1 cellular context compared by ENCODE assay signal in the genomic region with DNA sequence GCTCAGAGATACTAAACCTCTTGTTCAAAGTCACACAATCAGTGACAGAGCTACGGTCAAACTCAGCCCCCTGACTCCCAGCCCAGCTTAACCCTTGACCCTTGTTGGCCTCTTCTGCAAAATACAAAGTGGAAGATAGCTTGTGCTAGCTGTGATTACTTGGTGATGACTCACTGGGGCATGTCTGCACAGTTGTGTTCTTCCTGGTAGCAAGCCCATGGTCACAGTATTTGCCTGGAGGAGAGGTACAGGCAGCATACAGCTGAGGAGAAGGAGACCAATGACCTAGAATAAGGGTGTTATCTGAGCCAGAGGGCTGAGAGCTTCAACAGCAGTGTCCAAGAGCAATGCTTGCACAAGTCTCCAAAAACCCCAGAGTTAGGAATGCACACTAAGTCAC.
TF ChIP-seq lines count a peak whose summit lies in the region.

No MANE protein-coding gene starts in this region.

TF ChIP-seq in HCT116, 20 proteins besides CTCF, POLR2A, EP300 and RAD21 (continued from another document):
- TF ChIP-seq ATF3 (IDR thresholded peaks at IDR 0.05) (no peak), ZFX (IDR thresholded peaks at IDR 0.05) (no peak), REST (IDR thresholded peaks at IDR 0.05; ENCODE audit: low read depth) (no peak), JUND (IDR thresholded peaks at IDR 0.05) (no peak; the same call in none of the 2 replicates)
